Comparison of ENCODE assay signal across 1 cellular context in the genomic region with DNA sequence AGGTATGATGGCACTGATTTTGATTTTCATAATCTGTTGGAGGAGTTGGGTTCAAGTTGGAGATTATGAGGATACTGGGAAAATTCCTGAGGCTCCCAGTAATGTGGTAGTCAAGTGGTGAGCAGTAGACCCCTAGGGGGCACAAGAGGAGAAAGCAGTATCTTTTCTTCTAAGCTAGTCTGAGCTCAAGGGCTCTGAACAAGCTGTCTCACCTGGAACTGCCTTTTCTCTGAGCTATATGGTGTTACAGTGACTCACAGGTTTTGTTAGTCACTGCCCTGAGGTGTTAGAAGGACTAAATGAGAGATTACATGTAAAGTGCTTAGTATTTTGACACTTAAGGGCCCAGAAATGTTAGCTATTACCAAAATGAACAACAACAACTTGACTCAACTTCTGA.
TF ChIP-seq lines count a peak whose summit lies in the region.

No MANE protein-coding gene starts in this region.

TF ChIP-seq in GM23338, 12 proteins besides CTCF, POLR2A, EP300 and RAD21:
- TF ChIP-seq, protein P1, sequence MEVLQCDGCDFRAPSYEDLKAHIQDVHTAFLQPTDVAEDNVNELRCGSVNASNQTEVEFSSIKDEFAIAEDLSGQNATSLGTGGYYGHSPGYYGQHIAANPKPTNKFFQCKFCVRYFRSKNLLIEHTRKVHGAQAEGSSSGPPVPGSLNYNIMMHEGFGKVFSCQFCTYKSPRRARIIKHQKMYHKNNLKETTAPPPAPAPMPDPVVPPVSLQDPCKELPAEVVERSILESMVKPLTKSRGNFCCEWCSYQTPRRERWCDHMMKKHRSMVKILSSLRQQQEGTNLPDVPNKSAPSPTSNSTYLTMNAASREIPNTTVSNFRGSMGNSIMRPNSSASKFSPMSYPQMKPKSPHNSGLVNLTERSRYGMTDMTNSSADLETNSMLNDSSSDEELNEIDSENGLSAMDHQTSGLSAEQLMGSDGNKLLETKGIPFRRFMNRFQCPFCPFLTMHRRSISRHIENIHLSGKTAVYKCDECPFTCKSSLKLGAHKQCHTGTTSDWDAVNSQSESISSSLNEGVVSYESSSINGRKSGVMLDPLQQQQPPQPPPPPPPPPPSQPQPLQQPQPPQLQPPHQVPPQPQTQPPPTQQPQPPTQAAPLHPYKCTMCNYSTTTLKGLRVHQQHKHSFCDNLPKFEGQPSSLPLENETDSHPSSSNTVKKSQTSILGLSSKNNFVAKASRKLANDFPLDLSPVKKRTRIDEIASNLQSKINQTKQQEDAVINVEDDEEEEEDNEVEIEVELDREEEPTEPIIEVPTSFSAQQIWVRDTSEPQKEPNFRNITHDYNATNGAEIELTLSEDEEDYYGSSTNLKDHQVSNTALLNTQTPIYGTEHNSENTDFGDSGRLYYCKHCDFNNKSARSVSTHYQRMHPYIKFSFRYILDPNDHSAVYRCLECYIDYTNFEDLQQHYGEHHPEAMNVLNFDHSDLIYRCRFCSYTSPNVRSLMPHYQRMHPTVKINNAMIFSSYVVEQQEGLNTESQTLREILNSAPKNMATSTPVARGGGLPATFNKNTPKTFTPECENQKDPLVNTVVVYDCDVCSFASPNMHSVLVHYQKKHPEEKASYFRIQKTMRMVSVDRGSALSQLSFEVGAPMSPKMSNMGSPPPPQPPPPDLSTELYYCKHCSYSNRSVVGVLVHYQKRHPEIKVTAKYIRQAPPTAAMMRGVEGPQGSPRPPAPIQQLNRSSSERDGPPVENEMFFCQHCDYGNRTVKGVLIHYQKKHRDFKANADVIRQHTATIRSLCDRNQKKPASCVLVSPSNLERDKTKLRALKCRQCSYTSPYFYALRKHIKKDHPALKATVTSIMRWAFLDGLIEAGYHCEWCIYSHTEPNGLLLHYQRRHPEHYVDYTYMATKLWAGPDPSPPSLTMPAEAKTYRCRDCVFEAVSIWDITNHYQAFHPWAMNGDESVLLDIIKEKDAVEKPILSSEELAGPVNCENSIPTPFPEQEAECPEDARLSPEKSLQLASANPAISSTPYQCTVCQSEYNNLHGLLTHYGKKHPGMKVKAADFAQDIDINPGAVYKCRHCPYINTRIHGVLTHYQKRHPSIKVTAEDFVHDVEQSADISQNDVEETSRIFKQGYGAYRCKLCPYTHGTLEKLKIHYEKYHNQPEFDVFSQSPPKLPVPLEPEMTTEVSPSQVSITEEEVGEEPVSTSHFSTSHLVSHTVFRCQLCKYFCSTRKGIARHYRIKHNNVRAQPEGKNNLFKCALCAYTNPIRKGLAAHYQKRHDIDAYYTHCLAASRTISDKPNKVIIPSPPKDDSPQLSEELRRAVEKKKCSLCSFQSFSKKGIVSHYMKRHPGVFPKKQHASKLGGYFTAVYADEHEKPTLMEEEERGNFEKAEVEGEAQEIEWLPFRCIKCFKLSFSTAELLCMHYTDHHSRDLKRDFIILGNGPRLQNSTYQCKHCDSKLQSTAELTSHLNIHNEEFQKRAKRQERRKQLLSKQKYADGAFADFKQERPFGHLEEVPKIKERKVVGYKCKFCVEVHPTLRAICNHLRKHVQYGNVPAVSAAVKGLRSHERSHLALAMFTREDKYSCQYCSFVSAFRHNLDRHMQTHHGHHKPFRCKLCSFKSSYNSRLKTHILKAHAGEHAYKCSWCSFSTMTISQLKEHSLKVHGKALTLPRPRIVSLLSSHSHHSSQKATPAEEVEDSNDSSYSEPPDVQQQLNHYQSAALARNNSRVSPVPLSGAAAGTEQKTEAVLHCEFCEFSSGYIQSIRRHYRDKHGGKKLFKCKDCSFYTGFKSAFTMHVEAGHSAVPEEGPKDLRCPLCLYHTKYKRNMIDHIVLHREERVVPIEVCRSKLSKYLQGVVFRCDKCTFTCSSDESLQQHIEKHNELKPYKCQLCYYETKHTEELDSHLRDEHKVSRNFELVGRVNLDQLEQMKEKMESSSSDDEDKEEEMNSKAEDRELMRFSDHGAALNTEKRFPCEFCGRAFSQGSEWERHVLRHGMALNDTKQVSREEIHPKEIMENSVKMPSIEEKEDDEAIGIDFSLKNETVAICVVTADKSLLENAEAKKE (CRISPR knock-in tag; IDR thresholded peaks at IDR 0.05) = no peak
- TF ChIP-seq STAT1 (IDR thresholded peaks at IDR 0.05; ENCODE audit: unreplicated experiment) (no peak), ZNF114 (CRISPR knock-in tag; IDR thresholded peaks at IDR 0.05) (no peak), NANOG (IDR thresholded peaks at IDR 0.05; ENCODE audit: borderline replicate concordance) (no peak), EZH2phosphoT487 (IDR thresholded peaks at IDR 0.05; ENCODE audit: unreplicated experiment) (no peak), POLR2AphosphoS5 (IDR thresholded peaks at IDR 0.05; ENCODE audit: low read depth) (no peak), ZNF331 (CRISPR knock-in tag; IDR thresholded peaks at IDR 0.05; ENCODE audit: low read depth) (no peak), JUNB (IDR thresholded peaks at IDR 0.05; ENCODE audit: unreplicated experiment) (no peak), ETS1 (IDR thresholded peaks at IDR 0.05) (no peak), CREB1 (CRISPR knock-in tag; IDR thresholded peaks at IDR 0.05; ENCODE audit: low read depth) (no peak), EZH2 (IDR thresholded peaks at IDR 0.05; ENCODE audit: low read depth, unreplicated experiment) (no peak)
- TF ChIP-seq, protein P2, sequence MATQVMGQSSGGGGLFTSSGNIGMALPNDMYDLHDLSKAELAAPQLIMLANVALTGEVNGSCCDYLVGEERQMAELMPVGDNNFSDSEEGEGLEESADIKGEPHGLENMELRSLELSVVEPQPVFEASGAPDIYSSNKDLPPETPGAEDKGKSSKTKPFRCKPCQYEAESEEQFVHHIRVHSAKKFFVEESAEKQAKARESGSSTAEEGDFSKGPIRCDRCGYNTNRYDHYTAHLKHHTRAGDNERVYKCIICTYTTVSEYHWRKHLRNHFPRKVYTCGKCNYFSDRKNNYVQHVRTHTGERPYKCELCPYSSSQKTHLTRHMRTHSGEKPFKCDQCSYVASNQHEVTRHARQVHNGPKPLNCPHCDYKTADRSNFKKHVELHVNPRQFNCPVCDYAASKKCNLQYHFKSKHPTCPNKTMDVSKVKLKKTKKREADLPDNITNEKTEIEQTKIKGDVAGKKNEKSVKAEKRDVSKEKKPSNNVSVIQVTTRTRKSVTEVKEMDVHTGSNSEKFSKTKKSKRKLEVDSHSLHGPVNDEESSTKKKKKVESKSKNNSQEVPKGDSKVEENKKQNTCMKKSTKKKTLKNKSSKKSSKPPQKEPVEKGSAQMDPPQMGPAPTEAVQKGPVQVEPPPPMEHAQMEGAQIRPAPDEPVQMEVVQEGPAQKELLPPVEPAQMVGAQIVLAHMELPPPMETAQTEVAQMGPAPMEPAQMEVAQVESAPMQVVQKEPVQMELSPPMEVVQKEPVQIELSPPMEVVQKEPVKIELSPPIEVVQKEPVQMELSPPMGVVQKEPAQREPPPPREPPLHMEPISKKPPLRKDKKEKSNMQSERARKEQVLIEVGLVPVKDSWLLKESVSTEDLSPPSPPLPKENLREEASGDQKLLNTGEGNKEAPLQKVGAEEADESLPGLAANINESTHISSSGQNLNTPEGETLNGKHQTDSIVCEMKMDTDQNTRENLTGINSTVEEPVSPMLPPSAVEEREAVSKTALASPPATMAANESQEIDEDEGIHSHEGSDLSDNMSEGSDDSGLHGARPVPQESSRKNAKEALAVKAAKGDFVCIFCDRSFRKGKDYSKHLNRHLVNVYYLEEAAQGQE (IDR thresholded peaks at IDR 0.05; ENCODE audit: unreplicated experiment) = no peak
